ENCODE assay signal across 8 cellular contexts in genomic region chr18:46917808-46918600, GRCh38. TPM values are rescaled to one million over a fixed set of nuclear protein-coding genes. Genes with fewer than 3 reads are reported as not detected.
DNase-seq lines count a peak whose midpoint lies in the region; ATAC-seq, FAIRE-seq and TF ChIP-seq lines count a peak whose summit lies in the region.

No MANE protein-coding gene starts in this region.

- H3K4me3 Mint-ChIP-seq in stimulated activated naive CD8-positive, alpha-beta T cell treated with anti-CD3 and anti-CD28 coated beads, Interleukin-15, Interleukin-2, amounts not matched to agents 100 ng/mL and 50 ng/mL, for 24 hours: peak overlapping the region; percentile 92

- H3K9me3 ChIP-seq in OCI-LY7 (ENCODE audit: low read length): no peaks in the 10 kb centered on the region

- POLR2A ChIA-PET in OCI-LY7 (lab: Charles Lee): interaction anchor here (0.5 kb wide), 1 partner anchor 181 kb away, joined by 3 read pairs; no protein-coding TSS in a partner anchor

- H3K36me3 Mint-ChIP-seq in stimulated activated naive CD8-positive, alpha-beta T cell treated with anti-CD3 and anti-CD28 coated beads, Interleukin-15, Interleukin-2, amounts not matched to agents 100 ng/mL and 50 ng/mL, for 24 hours (ENCODE audit: low read depth): no peaks in the 10 kb centered on the region

- peak overlapping the region; percentile 91 for H3K4me2 ChIP-seq in OCI-LY7 (ENCODE audit: low read length)

- TSS peak; percentile 83 for BruUV-seq in OCI-LY7 (replicated peaks; lab: Mats Ljungman, UMichigan)

- H3K4me1 Mint-ChIP-seq in stimulated activated naive CD8-positive, alpha-beta T cell treated with anti-CD3 and anti-CD28 coated beads, Interleukin-15, Interleukin-2, amounts not matched to agents 100 ng/mL and 50 ng/mL, for 24 hours (ENCODE audit: low read depth): peaks cover 45% of the 10 kb centered on the region

- FAIRE-seq in bronchial epithelial cell (lab: Jason Lieb, UNC): no peak

- no peaks in the 10 kb centered on the region for H3K27me3 ChIP-seq in bronchial epithelial cell (ENCODE audit: control insufficient read depth, insufficient read depth, low read length)

- H4K20me1 ChIP-seq in OCI-LY7 (ENCODE audit: insufficient read depth, low read length): peaks cover 16% of the 10 kb centered on the region; the same call in 1 of the 2 replicates

- peaks cover 12% of the 10 kb centered on the region for H3K4me1 ChIP-seq in OCI-LY7 (ENCODE audit: insufficient read depth, low read length, poor library complexity, severe bottlenecking)

- CTCF ChIA-PET in OCI-LY7 (lab: Charles Lee; ENCODE audit: unreplicated experiment): no interaction called here

- TF ChIP-seq CTCF in OCI-LY7 (conservative IDR thresholded peaks at IDR 0.05; ENCODE audit: low read length) (no peak), bronchial epithelial cell (IDR thresholded peaks at IDR 0.05; ENCODE audit: insufficient read depth, low read length, severe bottlenecking) (no peak)

- peak overlapping the region; percentile 87 for H3K27ac Mint-ChIP-seq in stimulated activated naive CD8-positive, alpha-beta T cell treated with anti-CD3 and anti-CD28 coated beads, Interleukin-15, Interleukin-2, amounts not matched to agents 100 ng/mL and 50 ng/mL, for 24 hours

- H3K4me3 ChIP-seq in OCI-LY7 (ENCODE audit: low read depth, low read length, poor library complexity, severe bottlenecking) (peak overlapping the region; percentile 90), bronchial epithelial cell (ENCODE audit: low read depth, low read length) (peak overlapping the region; percentile 86)

- DNase-seq in activated T-cell treated with anti-CD3 and anti-CD28 coated beads for 48 hours (ENCODE audit: low read depth) (peak; percentile 2), OCI-LY7 (ENCODE audit: low spot score) (peak; percentile 32), bronchial epithelial cell (ENCODE audit: low read depth) (peak; percentile 7), left colon (peak; percentile 35 to 59), GOT3 (lab: John Stamatoyannopoulos, UW) (no peak)
- no peak for DNase-seq in activated T-cell treated with anti-CD3 and anti-CD28 coated beads, Interleukin-2, amount 50 U/mL, for 48 hours

- H3K36me3 ChIP-seq in OCI-LY7 (ENCODE audit: insufficient read depth, low read length): no peaks in the 10 kb centered on the region
- H3K36me3 ChIP-seq in bronchial epithelial cell (ENCODE audit: control insufficient read depth, insufficient read depth, low read length): no peaks in the 10 kb centered on the region

- intact Hi-C loops in OCI-LY7 (cut with micrococcal nuclease; ENCODE audit: unreplicated experiment): no loop called here
- intact Hi-C loops in left colon (cut with DNase I, micrococcal nuclease): no loop called here

- H3K9me2 ChIP-seq in OCI-LY7 (ENCODE audit: insufficient read depth, low read length): no peaks in the 10 kb centered on the region

- peaks cover 36% of the 10 kb centered on the region for H3K79me2 ChIP-seq in OCI-LY7 (ENCODE audit: insufficient read depth, low read depth, low read length)

- ATAC-seq in HG02623 (IDR thresholded peaks at IDR 0.05; ENCODE audit: unreplicated experiment) (peak; percentile 11), left colon (peak; percentile 11)

- no peaks in the 10 kb centered on the region for H3K27me3 Mint-ChIP-seq in stimulated activated naive CD8-positive, alpha-beta T cell treated with anti-CD3 and anti-CD28 coated beads, Interleukin-15, Interleukin-2, amounts not matched to agents 100 ng/mL and 50 ng/mL, for 24 hours

- peak overlapping the region; percentile 88; the same call in 1 of the 2 replicates for H2AFZ ChIP-seq in OCI-LY7 (ENCODE audit: low read length)

- H3K9me3 Mint-ChIP-seq in stimulated activated naive CD8-positive, alpha-beta T cell treated with anti-CD3 and anti-CD28 coated beads, Interleukin-15, Interleukin-2, amounts not matched to agents 100 ng/mL and 50 ng/mL, for 24 hours: no peaks in the 10 kb centered on the region

- H3K27ac ChIP-seq in OCI-LY7 (ENCODE audit: low read depth, low read length, poor library complexity, severe bottlenecking): peak overlapping the region; percentile 65

RNA-seq across cellular contexts. Expression of gene KATNAL2, which starts 0.6 kb away (rescaled TPM):
- total RNA-seq in OCI-LY7 (2014; rRNA removed; shearing (Covaris generic)): 5.7 and 8.1 TPM in 2 replicates
- total RNA-seq in OCI-LY7 (2022): 13.9 and 16.1 TPM in 2 replicates
- under 0.01 and 0.77 TPM in 2 replicates for total RNA-seq in bronchial epithelial cell
- 1 to 10 TPM; 2.1 to 3.7 TPM for total RNA-seq in left colon

RNA-seq across cellular contexts. Expression of gene PIAS2, which starts 0.7 kb away (rescaled TPM):
- 17.9 and 18.1 TPM in 2 replicates for total RNA-seq in OCI-LY7 (2014; rRNA removed; shearing (Covaris generic))
- 27.9 and 35.7 TPM in 2 replicates for total RNA-seq in OCI-LY7 (2022)
- total RNA-seq in bronchial epithelial cell: 12.9 and 13.7 TPM in 2 replicates
- 10 to 100 TPM; 33.0 to 33.1 TPM for total RNA-seq in left colon

Comparison
In these comparisons a context has a peak if more than half of its experiments do, and no peak if none do; other contexts are left out.
1. DNase-seq: peak in activated T-cell treated with anti-CD3 and anti-CD28 coated beads for 48 hours (single experiment), OCI-LY7 (single experiment), bronchial epithelial cell (single experiment) and left colon (2 of 2); none in activated T-cell treated with anti-CD3 and anti-CD28 coated beads, Interleukin-2, amount 50 U/mL, for 48 hours (0 of 2) and GOT3 (single experiment).